In genomic region chr3:75785091-75785755, GRCh38 we compare ENCODE assay signal across 2 cellular contexts.
A peak's percentile ranks its signal among the peaks of the same experiment; 100 is the strongest.
TF ChIP-seq lines count a peak whose summit lies in the region.

ZNF717 (minus strand) TSS chr3:75785549; CDS start chr3:75783362, 2,187 bp downstream.

TF ChIP-seq in SK-N-SH, 30 proteins besides CTCF, POLR2A, EP300 and RAD21:
- TF ChIP-seq MAX (IDR thresholded peaks at IDR 0.05; ENCODE audit: low read depth) (peak; percentile 46), YY1 (IDR thresholded peaks at IDR 0.05; ENCODE audit: low read depth) (peak; percentile 89), NRF1 (IDR thresholded peaks at IDR 0.05; ENCODE audit: low read depth, low read length) (peak; percentile 76), GABPA (IDR thresholded peaks at IDR 0.05; ENCODE audit: low read depth) (peak; percentile 71), ELF1 (IDR thresholded peaks at IDR 0.05) (peak; percentile 81), FOXJ3 (CRISPR knock-in tag; IDR thresholded peaks at IDR 0.05) (0 out of 2 replicates have a peak, but pooled peaks have one; percentile 18), POLR2AphosphoS5 (IDR thresholded peaks at IDR 0.05; ENCODE audit: low read depth, low read length) (peak; percentile 73), CHD2 (IDR thresholded peaks at IDR 0.05; ENCODE audit: low read length, partially characterized antibody) (peak; percentile 28)

TF ChIP-seq in H1, 55 proteins besides CTCF, POLR2A, EP300 and RAD21:
- peak; percentile 79; the same call in 1 of the 2 replicates for TF ChIP-seq PHF8 (conservative IDR thresholded peaks at IDR 0.05; ENCODE audit: low read depth, low read length)
- peak; percentile 17; the same call in 1 of the 2 replicates for TF ChIP-seq SIX5 (IDR thresholded peaks at IDR 0.05; ENCODE audit: low read depth, low read length)
- 0 out of 2 replicates have a peak, but pooled peaks have one; percentile 15 for TF ChIP-seq E2F6 (IDR thresholded peaks at IDR 0.05)
- 0 out of 2 replicates have a peak, but pooled peaks have one; percentile 13 for TF ChIP-seq TBP (IDR thresholded peaks at IDR 0.05; ENCODE audit: low read depth, low read length)
- TF ChIP-seq MAX (IDR thresholded peaks at IDR 0.05): peak; percentile 7; the same call in 1 of the 2 replicates
- peak; percentile 65 for TF ChIP-seq NRF1 (IDR thresholded peaks at IDR 0.05; ENCODE audit: low read depth, low read length)
- peak; percentile 75 for TF ChIP-seq ASH2L (IDR thresholded peaks at IDR 0.05; ENCODE audit: low read length)
- TF ChIP-seq KDM4A (IDR thresholded peaks at IDR 0.05; ENCODE audit: low read depth, low read length, severe bottlenecking): peak; percentile 45
- TF ChIP-seq YY1 (IDR thresholded peaks at IDR 0.05; ENCODE audit: low read depth, low read length): peak; percentile 81; the same call in 1 of the 2 replicates
